Comparison of ENCODE assay signal across 23 cellular contexts in the genomic region with DNA sequence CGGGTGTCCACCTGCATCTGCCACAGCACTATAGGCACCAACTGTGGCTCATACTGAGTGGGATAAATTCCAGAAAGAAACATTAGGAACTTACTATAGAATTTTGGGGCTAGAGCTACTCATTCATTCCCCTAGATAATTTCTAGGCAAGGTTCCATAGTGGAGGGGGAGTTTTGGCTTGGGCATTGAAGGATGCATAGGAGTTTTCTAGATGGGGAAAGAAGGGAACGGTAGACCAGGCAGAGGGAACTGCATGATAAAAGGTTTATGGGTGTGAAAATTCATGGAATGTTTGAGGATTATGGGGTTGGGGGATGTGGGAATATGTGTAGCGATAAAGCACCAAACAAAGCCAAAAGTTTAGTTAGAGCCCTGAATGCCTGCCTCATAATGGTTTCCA. TPM values are rescaled to one million over a fixed set of nuclear protein-coding genes. Genes with fewer than 3 reads are reported as not detected.
DNase-seq lines count a peak whose midpoint lies in the region; ATAC-seq and TF ChIP-seq lines count a peak whose summit lies in the region.
"Had no signal": no experiment of that assay in that cellular context is flagged by ENCODE, and none has a peak within 500 bp of the region (broad histone marks: within the 10 kb centered on the region; RNA-seq: fewer than 3 reads in every experiment).

No MANE protein-coding gene starts in this region.

- no peak overlapping the region for H2BK20ac ChIP-seq in H9 (ENCODE audit: low read depth, low read length, poor library complexity, severe bottlenecking)

- no peak overlapping the region for H3K4ac ChIP-seq in H9 (ENCODE audit: low read depth, low read length)

- ATAC-seq in activated T-helper 17 cell treated with anti-CD3 and anti-CD28 coated beads, Interleukin-2, amount 50 U/mL, for 72 hours (replicated peaks) = no peak
- no peak for ATAC-seq in GM18498 (IDR thresholded peaks at IDR 0.05; ENCODE audit: unreplicated experiment)
- ATAC-seq: gastroesophageal sphincter, sciatic nerve had no signal

- no peaks in the 10 kb centered on the region for H3K27me3 Mint-ChIP-seq in activated naive CD4-positive, alpha-beta T cell treated with anti-CD3 and anti-CD28 coated beads, Interleukin-2, amount 50 U/mL, for 24 hours
- no peaks in the 10 kb centered on the region for H3K27me3 Mint-ChIP-seq in H9 (ENCODE audit: low read depth)
- no peaks in the 10 kb centered on the region for H3K27me3 Mint-ChIP-seq in activated T-helper 17 cell treated with anti-CD3 and anti-CD28 coated beads, Interleukin-2, amount 50 U/mL, for 72 hours

- 100% methylated on average over 1 of the region's 3 CpGs for WGBS in H9 (ENCODE audit: extremely low coverage, insufficient read length, low lambda C conversion rate)
- WGBS in stomach, 5 donors = 93 to 98% (median 97%) methylated on average over 3 of the region's 3 CpGs

- H3K4me3 ChIP-seq in neutrophil (ENCODE audit: low read depth in 1 of 2, low read length in 1 of 2) (no peak overlapping the region), stomach (no peak overlapping the region)
- H3K4me3 ChIP-seq: dorsolateral prefrontal cortex, gastroesophageal sphincter, hepatocyte, prostate gland, thyroid gland had no signal

- H3K36me3 ChIP-seq in neutrophil (peaks cover 99% of the 10 kb centered on the region), stomach (peaks cover 87 to 100% (median 100%) of the 10 kb centered on the region in 4 donors)

- no peak overlapping the region for H2BK15ac ChIP-seq in H9 (ENCODE audit: low read depth, low read length)

- no peak overlapping the region for H4K91ac ChIP-seq in H9 (ENCODE audit: insufficient read length, low read depth, low read length)

- intact Hi-C loops in stomach (cut with DNase I; ENCODE audit: low total_unique reads) = no loop called here

- peaks cover 7% of the 10 kb centered on the region for H3K9me3 ChIP-seq in H9 (ENCODE audit: control insufficient read depth, low read depth, low read length)
- no peaks in the 10 kb centered on the region for H3K9me3 ChIP-seq in neutrophil
- H3K9me3 ChIP-seq in stomach = no peaks in the 10 kb centered on the region
- H3K9me3 ChIP-seq: gastroesophageal sphincter, prostate gland, thyroid gland had no signal

- no peaks in the 10 kb centered on the region for H3K9me3 Mint-ChIP-seq in activated naive CD4-positive, alpha-beta T cell treated with anti-CD3 and anti-CD28 coated beads, Interleukin-2, amount 50 U/mL, for 24 hours
- H3K9me3 Mint-ChIP-seq in H9 = no peaks in the 10 kb centered on the region
- no peaks in the 10 kb centered on the region for H3K9me3 Mint-ChIP-seq in activated T-helper 17 cell treated with anti-CD3 and anti-CD28 coated beads, Interleukin-2, amount 50 U/mL, for 72 hours

- H3K23ac ChIP-seq in H9 (ENCODE audit: insufficient read length, low read depth, low read length) = no peak overlapping the region

- no peak for TF ChIP-seq CTCF in H9 (conservative IDR thresholded peaks at IDR 0.05)
- no peak for TF ChIP-seq CTCF in neutrophil (IDR thresholded peaks at IDR 0.05)
- no peak for TF ChIP-seq CTCF in stomach (IDR thresholded peaks at IDR 0.05)

- no peak overlapping the region for H3K14ac ChIP-seq in H9 (ENCODE audit: insufficient read depth, low read length)

- H3K4me1 ChIP-seq in H9 (ENCODE audit: insufficient read depth, low read length) (no peaks in the 10 kb centered on the region), neutrophil (ENCODE audit: control insufficient read depth in 1 of 2, insufficient read depth in 1 of 2, low read depth in 1 of 2, low read length in 1 of 2) (peaks cover 24 to 25% of the 10 kb centered on the region in 2 experiments), stomach (peaks cover 0 to 10% (median 3%) of the 10 kb centered on the region in 4 donors)
- H3K4me1 ChIP-seq: prostate gland, thyroid gland had no signal

- DNase-seq in activated naive CD4-positive, alpha-beta T cell (lab: John Stamatoyannopoulos, UW) = no peak
- DNase-seq in H9 (no peak), stomach (no peak), pons (ENCODE audit: low spot score) (no peak)
- DNase-seq: activated T-cell treated with anti-CD3 and anti-CD28 coated beads, Interleukin-2, amount 50 U/mL, for 1 hour; cerebellar nuclear complex; dorsolateral prefrontal cortex; MV-4-11; NCI-H146; stimulated activated naive CD4-positive, alpha-beta T cell treated with Interleukin-2 at 50 U/mL for 16 hours; T-helper 9 cell; thyroid gland had no signal

- no peak overlapping the region for H2BK12ac ChIP-seq in H9 (ENCODE audit: insufficient read length, low read depth, low read length)

- no peak overlapping the region for H4K8ac ChIP-seq in H9 (replicated peaks; ENCODE audit: insufficient read length, low read depth, low read length)

- no peak overlapping the region for H3K4me3 Mint-ChIP-seq in activated naive CD4-positive, alpha-beta T cell treated with anti-CD3 and anti-CD28 coated beads, Interleukin-2, amount 50 U/mL, for 24 hours
- no peak overlapping the region for H3K4me3 Mint-ChIP-seq in H9
- H3K4me3 Mint-ChIP-seq in activated T-helper 17 cell treated with anti-CD3 and anti-CD28 coated beads, Interleukin-2, amount 50 U/mL, for 72 hours = no peak overlapping the region

- H3K4me1 Mint-ChIP-seq in activated naive CD4-positive, alpha-beta T cell treated with anti-CD3 and anti-CD28 coated beads, Interleukin-2, amount 50 U/mL, for 24 hours = peaks cover 21% of the 10 kb centered on the region
- H3K4me1 Mint-ChIP-seq in H9 = peaks cover 6 to 9% of the 10 kb centered on the region in 2 experiments; a peak in 3 of 4 replicates
- H3K4me1 Mint-ChIP-seq in activated T-helper 17 cell treated with anti-CD3 and anti-CD28 coated beads, Interleukin-2, amount 50 U/mL, for 72 hours = peaks cover 9% of the 10 kb centered on the region

- H3K4me2 ChIP-seq in H9 (ENCODE audit: insufficient read depth, insufficient read length, low read length) = no peak overlapping the region
- H3K4me2 ChIP-seq: hepatocyte had no signal

- no peak overlapping the region for H3K56ac ChIP-seq in H9 (ENCODE audit: insufficient read length, low read depth, low read length)

- no peaks in the 10 kb centered on the region for H3K79me2 ChIP-seq in H9 (ENCODE audit: insufficient read depth, low read length)
- H3K79me2 ChIP-seq: hepatocyte had no signal

- no peak overlapping the region for H3T11ph ChIP-seq in H9 (ENCODE audit: low read length)

- no peaks in the 10 kb centered on the region for H3K79me1 ChIP-seq in H9 (ENCODE audit: insufficient read depth, low read depth, low read length, poor library complexity, severe bottlenecking)

- no peak for TF ChIP-seq EP300 in stomach (IDR thresholded peaks at IDR 0.05)

- no peaks in the 10 kb centered on the region for H4K20me1 ChIP-seq in H9 (ENCODE audit: control insufficient read depth, insufficient read depth, insufficient read length)

- H3K9ac ChIP-seq in H9 (ENCODE audit: extremely low read depth, insufficient read length, low read length) = no peak overlapping the region

- no peak overlapping the region for H2AFZ ChIP-seq in H9 (ENCODE audit: low read length)
- H2AFZ ChIP-seq: hepatocyte had no signal

- H3K27ac ChIP-seq in H9 (ENCODE audit: insufficient read length, low read depth, low read length) (no peak overlapping the region), neutrophil (peak overlapping the region; percentile 90), stomach (no peak overlapping the region)
- H3K27ac ChIP-seq: C4-2B, dorsolateral prefrontal cortex, hepatocyte, prostate gland, thyroid gland, VCaP had no signal

- H3K27ac Mint-ChIP-seq in activated naive CD4-positive, alpha-beta T cell treated with anti-CD3 and anti-CD28 coated beads, Interleukin-2, amount 50 U/mL, for 24 hours = peak overlapping the region; percentile 59
- peak overlapping the region in 1 of 3 experiments; percentile 85; a peak in 2 of 7 replicates for H3K27ac Mint-ChIP-seq in H9
- peak overlapping the region; percentile 75 for H3K27ac Mint-ChIP-seq in activated T-helper 17 cell treated with anti-CD3 and anti-CD28 coated beads, Interleukin-2, amount 50 U/mL, for 72 hours

- H3K36me3 Mint-ChIP-seq in activated naive CD4-positive, alpha-beta T cell treated with anti-CD3 and anti-CD28 coated beads, Interleukin-2, amount 50 U/mL, for 24 hours = peaks cover 29% of the 10 kb centered on the region
- peaks cover 27 to 53% (median 43%) of the 10 kb centered on the region in 3 experiments for H3K36me3 Mint-ChIP-seq in H9 (ENCODE audit: insufficient read depth in 1 of 3, low read depth in 3 of 3)
- H3K36me3 Mint-ChIP-seq in activated T-helper 17 cell treated with anti-CD3 and anti-CD28 coated beads, Interleukin-2, amount 50 U/mL, for 72 hours (ENCODE audit: low read depth) = peaks cover 100% of the 10 kb centered on the region

- no peak overlapping the region for H2BK120ac ChIP-seq in H9 (ENCODE audit: low read depth, low read length, poor library complexity, severe bottlenecking)

- no peak overlapping the region for H2BK5ac ChIP-seq in H9 (ENCODE audit: insufficient read length, low read length)

- H3K27me3 ChIP-seq in H9 (ENCODE audit: insufficient read depth, low read length) (no peaks in the 10 kb centered on the region), neutrophil (no peaks in the 10 kb centered on the region), stomach (no peaks in the 10 kb centered on the region)
- H3K27me3 ChIP-seq: dorsolateral prefrontal cortex, gastroesophageal sphincter, hepatocyte, thyroid gland had no signal

- no peak overlapping the region for H4K5ac ChIP-seq in H9 (ENCODE audit: insufficient read length, low read depth, low read length)

- H2AK5ac ChIP-seq in H9 (ENCODE audit: insufficient read length, low read length) = no peak overlapping the region

- no peaks in the 10 kb centered on the region for H3K23me2 ChIP-seq in H9 (ENCODE audit: insufficient read length, low read depth, low read length, poor library complexity, severe bottlenecking)

- TF ChIP-seq POLR2A in stomach (IDR thresholded peaks at IDR 0.05) = no peak

- H3K18ac ChIP-seq in H9 (ENCODE audit: insufficient read length, low read depth, low read length) = peak overlapping the region; percentile 35

RNA-seq across cellular contexts. Expression of a gene that starts 35.5 kb away (rescaled TPM):
- total RNA-seq in H9 (2021) (28.3 and 28.6 TPM in 2 replicates), stomach (100 to 1,000 TPM in 2 of 5 donors, 10 to 100 TPM in 3; 23.9 to 120 (median 55.2) TPM)
- 100 to 1,000 TPM; 163 to 216 TPM for total RNA-seq in activated T-helper 17 cell treated with anti-CD3 and anti-CD28 coated beads, Interleukin-2, amount 50 U/mL, for 72 hours
- polyA plus RNA-seq in stomach = 10 to 100 TPM; 17.4 to 55.8 (median 18.9) TPM

RNA-seq across cellular contexts. Expression of a gene that starts 52.7 kb away (rescaled TPM):
- total RNA-seq in H9 (2021) = 0.07 and 0.11 TPM in 2 replicates
- 10 to 100 TPM; 41.8 to 53.6 TPM for total RNA-seq in activated T-helper 17 cell treated with anti-CD3 and anti-CD28 coated beads, Interleukin-2, amount 50 U/mL, for 72 hours
- under 1 TPM in 2 of 5 donors, not detected in 3; 0.14 to 0.73 TPM for total RNA-seq in stomach
- polyA plus RNA-seq in stomach = under 1 TPM in 2 of 3 donors, not detected in 1; 0.33 to 0.44 TPM
- total RNA-seq: endothelial cell of umbilical vein had no signal
- polyA plus RNA-seq: hepatocyte had no signal

Comparison
In these comparisons a context has a peak if more than half of its experiments do, and no peak if none do; other contexts are left out.
1. RNA of a gene that starts 52.7 kb away (total RNA-seq): 41.8 to 53.6 TPM in activated T-helper 17 cell treated with anti-CD3 and anti-CD28 coated beads, Interleukin-2, amount 50 U/mL, for 72 hours; 0.07 to 0.11 TPM in H9 and 0.14 to 0.73 TPM in stomach; every median in the first group is over 10 times any median in the second.